19 cellular contexts compared by ENCODE assay signal in genomic region chr12:116370886-116371580, GRCh38.
DNase-seq lines count a peak whose midpoint lies in the region; ATAC-seq and TF ChIP-seq lines count a peak whose summit lies in the region.
"Had no signal": no experiment of that assay in that cellular context is flagged by ENCODE, and none has a peak within 500 bp of the region (broad histone marks: within the 10 kb centered on the region; RNA-seq: fewer than 3 reads in every experiment).

No MANE protein-coding gene starts in this region.

- H3K9me3 ChIP-seq in BE2C = no peaks in the 10 kb centered on the region
- H3K9me3 ChIP-seq: Caco-2 had no signal

- no peaks in the 10 kb centered on the region for H3K36me3 Mint-ChIP-seq in glutamatergic neuron (ENCODE audit: unreplicated experiment)
- H3K36me3 Mint-ChIP-seq in activated naive CD4-positive, alpha-beta T cell treated with anti-CD3 and anti-CD28 coated beads, Interleukin-2, amount 10 ng/mL, durations not matched to agents 7 days and 5 days = no peaks in the 10 kb centered on the region
- H3K36me3 Mint-ChIP-seq: immature natural killer cell; stimulated activated naive B cell treated with anti-CD40 and anti-IgM and Interleukin-4, amounts not matched to agents 10 μg/mL and 1 μg/mL and 100 μg/mL, for 72 hours had no signal

- no peak overlapping the region for H3K4me3 ChIP-seq in BE2C (ENCODE audit: low read depth, low read length)

- DNase-seq in BE2C = peak; percentile 61
- DNase-seq in SK-N-DZ (ENCODE audit: low spot score) = peak; percentile 75
- peak; percentile 52 for DNase-seq in glutamatergic neuron
- DNase-seq in retina = peak; percentile 30
- DNase-seq in NCI-H2081 (lab: John Stamatoyannopoulos, UW) = no peak
- no peak for DNase-seq in A172 (ENCODE audit: low spot score)
- no peak for DNase-seq in activated naive CD4-positive, alpha-beta T cell treated with anti-CD3 and anti-CD28 coated beads, Interleukin-2, amount 10 ng/mL, durations not matched to agents 7 days and 5 days
- DNase-seq: activated B cell treated with CpG ODN at 0.5 μM for 24 hours; Caco-2; caudate nucleus; head of caudate nucleus; immature natural killer cell; NCI-H1105 treated with DMSO at 0.1 percent for 48 hours; NCI-H524 treated with DMSO at 0.1 percent for 48 hours; SIG-M5; stimulated activated naive B cell treated with anti-CD40 and anti-IgM and Interleukin-4, amounts not matched to agents 10 μg/mL and 1 μg/mL and 100 μg/mL, for 72 hours had no signal

- TF ChIP-seq CTCF in BE2C (IDR thresholded peaks at IDR 0.05; ENCODE audit: low read depth, low read length) = no peak
- TF ChIP-seq CTCF in glutamatergic neuron (IDR thresholded peaks at IDR 0.05; ENCODE audit: partially characterized antibody, unreplicated experiment) = no peak

- CTCF ChIA-PET in activated naive CD4-positive, alpha-beta T cell treated with anti-CD3 and anti-CD28 coated beads, Interleukin-2, amount 10 ng/mL, durations not matched to agents 7 days and 5 days (lab: Charles Lee) = no interaction called here

- no peaks in the 10 kb centered on the region for H3K27me3 ChIP-seq in BE2C

- H3K36me3 ChIP-seq in BE2C = no peaks in the 10 kb centered on the region

- no peak for ATAC-seq in HG02763 (IDR thresholded peaks at IDR 0.05; ENCODE audit: unreplicated experiment)
- ATAC-seq: stimulated activated naive B cell treated with anti-CD40 and anti-IgM and Interleukin-4, amounts not matched to agents 10 μg/mL and 1 μg/mL and 100 μg/mL, for 72 hours had no signal

- H3K27me3 Mint-ChIP-seq in glutamatergic neuron (ENCODE audit: unreplicated experiment) = peaks cover 7% of the 10 kb centered on the region
- no peaks in the 10 kb centered on the region for H3K27me3 Mint-ChIP-seq in activated naive CD4-positive, alpha-beta T cell treated with anti-CD3 and anti-CD28 coated beads, Interleukin-2, amount 10 ng/mL, durations not matched to agents 7 days and 5 days
- H3K27me3 Mint-ChIP-seq: activated B cell treated with CpG ODN at 0.5 μM for 24 hours; stimulated activated naive B cell treated with anti-CD40 and anti-IgM and Interleukin-4, amounts not matched to agents 10 μg/mL and 1 μg/mL and 100 μg/mL, for 72 hours had no signal

- peaks cover 14% of the 10 kb centered on the region for H3K9me3 Mint-ChIP-seq in glutamatergic neuron (ENCODE audit: unreplicated experiment)
- peaks cover 13% of the 10 kb centered on the region for H3K9me3 Mint-ChIP-seq in activated naive CD4-positive, alpha-beta T cell treated with anti-CD3 and anti-CD28 coated beads, Interleukin-2, amount 10 ng/mL, durations not matched to agents 7 days and 5 days
- H3K9me3 Mint-ChIP-seq: activated B cell treated with CpG ODN at 0.5 μM for 24 hours, immature natural killer cell had no signal

- peaks cover 33% of the 10 kb centered on the region for H3K4me1 ChIP-seq in BE2C

- peaks cover 13% of the 10 kb centered on the region for H3K4me1 Mint-ChIP-seq in glutamatergic neuron (ENCODE audit: low read depth, unreplicated experiment)
- H3K4me1 Mint-ChIP-seq in activated naive CD4-positive, alpha-beta T cell treated with anti-CD3 and anti-CD28 coated beads, Interleukin-2, amount 10 ng/mL, durations not matched to agents 7 days and 5 days = no peaks in the 10 kb centered on the region
- H3K4me1 Mint-ChIP-seq: activated B cell treated with CpG ODN at 0.5 μM for 24 hours, immature natural killer cell had no signal

- H3K4me3 Mint-ChIP-seq in glutamatergic neuron (ENCODE audit: unreplicated experiment) = peak overlapping the region; percentile 41
- H3K4me3 Mint-ChIP-seq in activated naive CD4-positive, alpha-beta T cell treated with anti-CD3 and anti-CD28 coated beads, Interleukin-2, amount 10 ng/mL, durations not matched to agents 7 days and 5 days = no peak overlapping the region
- H3K4me3 Mint-ChIP-seq: activated B cell treated with CpG ODN at 0.5 μM for 24 hours; activated T-helper 1 cell treated with anti-CD3 and anti-CD28 coated beads, Interleukin-12 subunit alpha, Interleukin-12 subunit beta, Interleukin-2, Interleukin-4 antibody, amounts not matched to agents 30 ng/mL and 10 ng/mL and 1 ng/mL, durations not matched to agents 14 hours and 24 hours and 36 hours; immature natural killer cell; neural crest cell; stimulated activated naive B cell treated with anti-CD40 and anti-IgM and Interleukin-4, amounts not matched to agents 10 μg/mL and 1 μg/mL and 100 μg/mL, for 72 hours had no signal

- H3K27ac Mint-ChIP-seq in glutamatergic neuron (ENCODE audit: unreplicated experiment) = peak overlapping the region; percentile 88
- H3K27ac Mint-ChIP-seq in activated naive CD4-positive, alpha-beta T cell treated with anti-CD3 and anti-CD28 coated beads, Interleukin-2, amount 10 ng/mL, durations not matched to agents 7 days and 5 days = no peak overlapping the region
- H3K27ac Mint-ChIP-seq: activated B cell treated with CpG ODN at 0.5 μM for 24 hours; activated T-helper 1 cell treated with anti-CD3 and anti-CD28 coated beads, Interleukin-12 subunit alpha, Interleukin-12 subunit beta, Interleukin-2, Interleukin-4 antibody, amounts not matched to agents 30 ng/mL and 10 ng/mL and 1 ng/mL, durations not matched to agents 14 hours and 24 hours and 36 hours; immature natural killer cell; stimulated activated naive B cell treated with anti-CD40 and anti-IgM and Interleukin-4, amounts not matched to agents 10 μg/mL and 1 μg/mL and 100 μg/mL, for 72 hours had no signal

Comparison
In these comparisons a context has a peak if more than half of its experiments do, and no peak if none do; other contexts are left out.
1. DNase-seq: peak in BE2C (single experiment), SK-N-DZ (single experiment), glutamatergic neuron (single experiment) and retina (single experiment); none in NCI-H2081 (0 of 2), A172 (single experiment) and activated naive CD4-positive, alpha-beta T cell treated with anti-CD3 and anti-CD28 coated beads, Interleukin-2, amount 10 ng/mL, durations not matched to agents 7 days and 5 days (single experiment).